Comparison of ENCODE assay signal across 15 cellular contexts in the genomic region with DNA sequence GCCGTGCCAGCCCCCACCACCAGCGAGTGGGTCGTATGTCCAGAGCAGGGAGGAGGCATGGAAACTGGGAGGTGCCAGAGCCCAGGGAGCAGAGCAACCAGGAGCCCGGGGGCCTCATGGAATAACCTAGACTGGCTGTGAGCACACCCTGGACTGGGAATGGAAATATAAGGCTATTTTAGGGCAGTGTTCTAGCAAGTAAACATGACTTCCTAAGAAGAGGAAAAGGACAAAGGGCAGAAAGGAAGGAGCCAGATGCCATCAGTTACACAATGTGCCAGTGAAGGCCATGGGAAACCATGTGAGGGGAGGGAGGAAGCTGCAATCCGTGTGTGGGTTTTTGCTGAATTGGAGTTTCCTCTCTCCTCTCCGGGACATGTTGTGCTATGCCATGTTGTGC. TPM values are rescaled to one million over a fixed set of nuclear protein-coding genes. Genes with fewer than 3 reads are reported as not detected.
DNase-seq lines count a peak whose midpoint lies in the region; ATAC-seq and TF ChIP-seq lines count a peak whose summit lies in the region.
"Had no signal": no experiment of that assay in that cellular context is flagged by ENCODE, and none has a peak within 500 bp of the region (broad histone marks: within the 10 kb centered on the region; RNA-seq: fewer than 3 reads in every experiment).

No MANE protein-coding gene starts in this region.

- DNase-seq in SIG-M5 treated with dmso at 0.1 percent for 504 hours (lab: John Stamatoyannopoulos, UW; ENCODE audit: unreplicated experiment): peak; percentile 14
- no peak for DNase-seq in SIG-M5 (lab: John Stamatoyannopoulos, UW)
- DNase-seq in foreskin fibroblast: peak; percentile 32 to 45
- DNase-seq in aorta: peak in 1 of 2 donors; percentile 63
- no peak for DNase-seq in T-helper 2 cell treated with Interferon-gamma antibody and Interleukin-4, amounts not matched to agents 5 μg/mL and 100 μg/mL, for 36 hours (ENCODE audit: low spot score)
- no peak for DNase-seq in NCI-H146 (lab: John Stamatoyannopoulos, UW)
- DNase-seq in WTC11 (ENCODE audit: low spot score): no peak
- DNase-seq: activated CD4-positive, alpha-beta T cell treated with anti-CD3 and anti-CD28 coated beads, Interleukin-2, amount 50 U/mL, for 1 hour; CD4-positive, alpha-beta memory T cell; NCI-H1930; stimulated activated CD4-positive, alpha-beta T cell treated with anti-CD3 and anti-CD28 coated beads, Interleukin-15, amount 100 ng/mL, for 24 hours had no signal

- intact Hi-C loops in aorta (cut with DNase I): no loop called here

- no peaks in the 10 kb centered on the region for H3K27me3 ChIP-seq in neutrophil
- no peaks in the 10 kb centered on the region for H3K27me3 ChIP-seq in aorta (ENCODE audit: control insufficient read depth in 1 of 2, insufficient read depth in 2 of 2, low read length in 1 of 2)

- peaks cover 5% of the 10 kb centered on the region for H3K9me3 ChIP-seq in neutrophil
- no peaks in the 10 kb centered on the region for H3K9me3 ChIP-seq in aorta (ENCODE audit: control insufficient read depth, low read length)

- peaks cover 3% of the 10 kb centered on the region for H3K9me3 Mint-ChIP-seq in T-helper 2 cell treated with Interferon-gamma antibody and Interleukin-4, amounts not matched to agents 5 μg/mL and 100 μg/mL, for 36 hours
- peaks cover 8% of the 10 kb centered on the region for H3K9me3 Mint-ChIP-seq in WTC11
- H3K9me3 Mint-ChIP-seq: memory B cell had no signal

- WGBS in aorta, 2 donors: 54 to 55% methylated on average over 6 of the region's 6 CpGs

- H3K4me3 Mint-ChIP-seq in T-helper 2 cell treated with Interferon-gamma antibody and Interleukin-4, amounts not matched to agents 5 μg/mL and 100 μg/mL, for 36 hours: no peak overlapping the region
- H3K4me3 Mint-ChIP-seq in WTC11: no peak overlapping the region
- H3K4me3 Mint-ChIP-seq: activated T-helper 1 cell treated with anti-CD3 and anti-CD28 coated beads, Interleukin-12 subunit alpha, Interleukin-12 subunit beta, Interleukin-2, Interleukin-4 antibody, amounts not matched to agents 30 ng/mL and 10 ng/mL and 1 ng/mL, durations not matched to agents 14 hours and 24 hours and 36 hours; CD4-positive, alpha-beta memory T cell; memory B cell had no signal

- no peak for TF ChIP-seq CTCF in foreskin fibroblast (IDR thresholded peaks at IDR 0.05; ENCODE audit: low read depth, low read length)
- TF ChIP-seq CTCF in neutrophil (IDR thresholded peaks at IDR 0.05): no peak
- TF ChIP-seq CTCF in WTC11 (IDR thresholded peaks at IDR 0.05): no peak

- no peaks in the 10 kb centered on the region for H3K4me1 Mint-ChIP-seq in T-helper 2 cell treated with Interferon-gamma antibody and Interleukin-4, amounts not matched to agents 5 μg/mL and 100 μg/mL, for 36 hours (ENCODE audit: low read depth)
- H3K4me1 Mint-ChIP-seq in WTC11: no peaks in the 10 kb centered on the region
- H3K4me1 Mint-ChIP-seq: CD4-positive, alpha-beta memory T cell; memory B cell had no signal

- H3K36me3 ChIP-seq in neutrophil: no peaks in the 10 kb centered on the region
- H3K36me3 ChIP-seq in aorta (ENCODE audit: control insufficient read depth in 1 of 2, insufficient read depth in 2 of 2, low read length in 1 of 2): no peaks in the 10 kb centered on the region

- no peaks in the 10 kb centered on the region for H3K27me3 Mint-ChIP-seq in T-helper 2 cell treated with Interferon-gamma antibody and Interleukin-4, amounts not matched to agents 5 μg/mL and 100 μg/mL, for 36 hours (ENCODE audit: low read depth)
- no peaks in the 10 kb centered on the region for H3K27me3 Mint-ChIP-seq in WTC11 (ENCODE audit: low read depth)
- H3K27me3 Mint-ChIP-seq: CD4-positive, alpha-beta memory T cell; memory B cell had no signal

- H3K4me1 ChIP-seq in neutrophil (ENCODE audit: control insufficient read depth in 1 of 2, insufficient read depth in 1 of 2, low read depth in 1 of 2, low read length in 1 of 2) (peaks cover 33 to 44% of the 10 kb centered on the region in 2 experiments), aorta (ENCODE audit: control insufficient read depth in 1 of 2, insufficient read depth in 2 of 2, low read length in 2 of 2) (no peaks in the 10 kb centered on the region)

- H3K4me3 ChIP-seq in foreskin fibroblast (ENCODE audit: low read depth in 1 of 2, low read length in 2 of 2) (no peak overlapping the region), neutrophil (ENCODE audit: low read depth in 1 of 2, low read length in 1 of 2) (no peak overlapping the region), aorta (ENCODE audit: low read length in 2 of 2) (no peak overlapping the region)

- H3K36me3 Mint-ChIP-seq in T-helper 2 cell treated with Interferon-gamma antibody and Interleukin-4, amounts not matched to agents 5 μg/mL and 100 μg/mL, for 36 hours (ENCODE audit: low read depth): no peaks in the 10 kb centered on the region
- peaks cover 3% of the 10 kb centered on the region for H3K36me3 Mint-ChIP-seq in WTC11
- H3K36me3 Mint-ChIP-seq: CD4-positive, alpha-beta memory T cell; memory B cell had no signal

- CTCF ChIA-PET in WTC11 (lab: Charles Lee): no interaction called here

- POLR2A ChIA-PET in WTC11 (lab: Charles Lee): no interaction called here

- H3K27ac ChIP-seq in neutrophil (peak overlapping the region; percentile 29), aorta (ENCODE audit: low read depth in 1 of 2, low read length in 2 of 2) (no peak overlapping the region)
- H3K27ac ChIP-seq: 22Rv1 had no signal

- no peak overlapping the region for H3K27ac Mint-ChIP-seq in T-helper 2 cell treated with Interferon-gamma antibody and Interleukin-4, amounts not matched to agents 5 μg/mL and 100 μg/mL, for 36 hours
- H3K27ac Mint-ChIP-seq in WTC11: no peak overlapping the region
- H3K27ac Mint-ChIP-seq: activated T-helper 1 cell treated with anti-CD3 and anti-CD28 coated beads, Interleukin-12 subunit alpha, Interleukin-12 subunit beta, Interleukin-2, Interleukin-4 antibody, amounts not matched to agents 30 ng/mL and 10 ng/mL and 1 ng/mL, durations not matched to agents 14 hours and 24 hours and 36 hours; memory B cell had no signal

- peak; percentile 28 for ATAC-seq in aorta (ENCODE audit: low FRiP score)
- no peak for ATAC-seq in WTC11

TF ChIP-seq in WTC11, 78 proteins besides CTCF, POLR2A, EP300 and RAD21 (continues in another document):
- no peak for TF ChIP-seq SMAD4 (CRISPR knock-in tag; IDR thresholded peaks at IDR 0.05)
- no peak for TF ChIP-seq CREB1 (CRISPR knock-in tag; IDR thresholded peaks at IDR 0.05)
- TF ChIP-seq ESRRA (CRISPR knock-in tag; IDR thresholded peaks at IDR 0.05; ENCODE audit: borderline replicate concordance): no peak
- TF ChIP-seq, protein P1, sequence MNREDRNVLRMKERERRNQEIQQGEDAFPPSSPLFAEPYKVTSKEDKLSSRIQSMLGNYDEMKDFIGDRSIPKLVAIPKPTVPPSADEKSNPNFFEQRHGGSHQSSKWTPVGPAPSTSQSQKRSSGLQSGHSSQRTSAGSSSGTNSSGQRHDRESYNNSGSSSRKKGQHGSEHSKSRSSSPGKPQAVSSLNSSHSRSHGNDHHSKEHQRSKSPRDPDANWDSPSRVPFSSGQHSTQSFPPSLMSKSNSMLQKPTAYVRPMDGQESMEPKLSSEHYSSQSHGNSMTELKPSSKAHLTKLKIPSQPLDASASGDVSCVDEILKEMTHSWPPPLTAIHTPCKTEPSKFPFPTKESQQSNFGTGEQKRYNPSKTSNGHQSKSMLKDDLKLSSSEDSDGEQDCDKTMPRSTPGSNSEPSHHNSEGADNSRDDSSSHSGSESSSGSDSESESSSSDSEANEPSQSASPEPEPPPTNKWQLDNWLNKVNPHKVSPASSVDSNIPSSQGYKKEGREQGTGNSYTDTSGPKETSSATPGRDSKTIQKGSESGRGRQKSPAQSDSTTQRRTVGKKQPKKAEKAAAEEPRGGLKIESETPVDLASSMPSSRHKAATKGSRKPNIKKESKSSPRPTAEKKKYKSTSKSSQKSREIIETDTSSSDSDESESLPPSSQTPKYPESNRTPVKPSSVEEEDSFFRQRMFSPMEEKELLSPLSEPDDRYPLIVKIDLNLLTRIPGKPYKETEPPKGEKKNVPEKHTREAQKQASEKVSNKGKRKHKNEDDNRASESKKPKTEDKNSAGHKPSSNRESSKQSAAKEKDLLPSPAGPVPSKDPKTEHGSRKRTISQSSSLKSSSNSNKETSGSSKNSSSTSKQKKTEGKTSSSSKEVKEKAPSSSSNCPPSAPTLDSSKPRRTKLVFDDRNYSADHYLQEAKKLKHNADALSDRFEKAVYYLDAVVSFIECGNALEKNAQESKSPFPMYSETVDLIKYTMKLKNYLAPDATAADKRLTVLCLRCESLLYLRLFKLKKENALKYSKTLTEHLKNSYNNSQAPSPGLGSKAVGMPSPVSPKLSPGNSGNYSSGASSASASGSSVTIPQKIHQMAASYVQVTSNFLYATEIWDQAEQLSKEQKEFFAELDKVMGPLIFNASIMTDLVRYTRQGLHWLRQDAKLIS (CRISPR knock-in tag; IDR thresholded peaks at IDR 0.05; ENCODE audit: borderline replicate concordance): no peak
- no peak for TF ChIP-seq ELF4 (CRISPR knock-in tag; IDR thresholded peaks at IDR 0.05; ENCODE audit: low read depth)
- TF ChIP-seq, protein P2, sequence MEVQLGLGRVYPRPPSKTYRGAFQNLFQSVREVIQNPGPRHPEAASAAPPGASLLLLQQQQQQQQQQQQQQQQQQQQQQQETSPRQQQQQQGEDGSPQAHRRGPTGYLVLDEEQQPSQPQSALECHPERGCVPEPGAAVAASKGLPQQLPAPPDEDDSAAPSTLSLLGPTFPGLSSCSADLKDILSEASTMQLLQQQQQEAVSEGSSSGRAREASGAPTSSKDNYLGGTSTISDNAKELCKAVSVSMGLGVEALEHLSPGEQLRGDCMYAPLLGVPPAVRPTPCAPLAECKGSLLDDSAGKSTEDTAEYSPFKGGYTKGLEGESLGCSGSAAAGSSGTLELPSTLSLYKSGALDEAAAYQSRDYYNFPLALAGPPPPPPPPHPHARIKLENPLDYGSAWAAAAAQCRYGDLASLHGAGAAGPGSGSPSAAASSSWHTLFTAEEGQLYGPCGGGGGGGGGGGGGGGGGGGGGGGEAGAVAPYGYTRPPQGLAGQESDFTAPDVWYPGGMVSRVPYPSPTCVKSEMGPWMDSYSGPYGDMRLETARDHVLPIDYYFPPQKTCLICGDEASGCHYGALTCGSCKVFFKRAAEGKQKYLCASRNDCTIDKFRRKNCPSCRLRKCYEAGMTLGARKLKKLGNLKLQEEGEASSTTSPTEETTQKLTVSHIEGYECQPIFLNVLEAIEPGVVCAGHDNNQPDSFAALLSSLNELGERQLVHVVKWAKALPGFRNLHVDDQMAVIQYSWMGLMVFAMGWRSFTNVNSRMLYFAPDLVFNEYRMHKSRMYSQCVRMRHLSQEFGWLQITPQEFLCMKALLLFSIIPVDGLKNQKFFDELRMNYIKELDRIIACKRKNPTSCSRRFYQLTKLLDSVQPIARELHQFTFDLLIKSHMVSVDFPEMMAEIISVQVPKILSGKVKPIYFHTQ (CRISPR knock-in tag; IDR thresholded peaks at IDR 0.05): no peak

RNA-seq across cellular contexts. Expression of a gene that starts 18.7 kb away (rescaled TPM):
- total RNA-seq in aorta (10 to 100 TPM; 20.7 to 26.6 TPM), WTC11 (2021) (0.55 to 0.96 TPM (median 0.66 TPM) in 3 replicates)
- polyA plus RNA-seq in aorta: 10 to 100 TPM in 1 of 2 donors, under 1 TPM in 1; 0.56 to 15.5 TPM

Comparison
In these comparisons a context has a peak if more than half of its experiments do, and no peak if none do; other contexts are left out.
1. DNase-seq: peak in SIG-M5 treated with dmso at 0.1 percent for 504 hours (single experiment) and foreskin fibroblast (2 of 2); none in SIG-M5 (single experiment), T-helper 2 cell treated with Interferon-gamma antibody and Interleukin-4, amounts not matched to agents 5 μg/mL and 100 μg/mL, for 36 hours (single experiment), NCI-H146 (single experiment) and WTC11 (single experiment).
2. RNA of a gene that starts 18.7 kb away (total RNA-seq): 20.7 to 26.6 TPM in aorta; 0.55 to 0.96 TPM in WTC11; every median in the first group is over 10 times any median in the second.